Comparison of ENCODE assay signal across 16 cellular contexts in genomic region chr11:119706887-119707286, GRCh38. TPM values are rescaled to one million over a fixed set of nuclear protein-coding genes. Genes with fewer than 3 reads are reported as not detected.
DNase-seq lines count a peak whose midpoint lies in the region; ATAC-seq, FAIRE-seq and TF ChIP-seq lines count a peak whose summit lies in the region.
"Had no signal": no experiment of that assay in that cellular context is flagged by ENCODE, and none has a peak within 500 bp of the region (broad histone marks: within the 10 kb centered on the region; RNA-seq: fewer than 3 reads in every experiment).

No MANE protein-coding gene starts in this region.

- 0 out of 2 replicates have a peak, but pooled peaks cover 5% of the 10 kb centered on the region for H3K36me3 Mint-ChIP-seq in WTC11

- no peak for FAIRE-seq in keratinocyte (lab: Jason Lieb, UNC)
- FAIRE-seq: GM18507 had no signal

- H3K9me3 Mint-ChIP-seq in WTC11 = no peaks in the 10 kb centered on the region
- H3K9me3 Mint-ChIP-seq: activated CD8-positive, alpha-beta T cell treated with anti-CD3 and anti-CD28 coated beads for 36 hours had no signal

- no peak overlapping the region for H3K4me3 Mint-ChIP-seq in WTC11
- H3K4me3 Mint-ChIP-seq: activated CD8-positive, alpha-beta T cell treated with anti-CD3 and anti-CD28 coated beads for 36 hours had no signal

- TF ChIP-seq CTCF in AG04450 (IDR thresholded peaks at IDR 0.05; ENCODE audit: low read depth, low read length) (0 out of 2 replicates have a peak, but pooled peaks have one; percentile 21), GM12873 (IDR thresholded peaks at IDR 0.05; ENCODE audit: insufficient read depth, low read depth, low read length, missing control alignments) (peak; percentile 24), WTC11 (IDR thresholded peaks at IDR 0.05) (no peak), keratinocyte (optimal IDR thresholded peaks at IDR 0.05 in 1 of 3, IDR thresholded peaks at IDR 0.05 in 1 of 3, conservative IDR thresholded peaks at IDR 0.05 in 1 of 3; ENCODE audit: extremely low read depth in 1 of 3, insufficient read depth in 2 of 3, low read length in 3 of 3) (peak; percentile 38 to 47 (median 42))

- peaks cover 15% of the 10 kb centered on the region for H4K20me1 ChIP-seq in keratinocyte (ENCODE audit: control insufficient read depth, extremely low read depth, insufficient read depth, low read length)

- H3K27me3 ChIP-seq in AG04450 (ENCODE audit: control insufficient read depth, insufficient read depth, low read length) (no peaks in the 10 kb centered on the region), keratinocyte (ENCODE audit: control insufficient read depth, extremely low read depth, insufficient read depth, low read length) (no peaks in the 10 kb centered on the region)
- H3K27me3 ChIP-seq: BLaER1 treated with 17β-estradiol and CSF1 and Interleukin-3, amounts not matched to agents 10 nM and 100 nM; upper lobe of right lung had no signal

- peaks cover 47% of the 10 kb centered on the region for H3K4me1 Mint-ChIP-seq in WTC11

- no peak overlapping the region for H3K4me2 ChIP-seq in keratinocyte (ENCODE audit: control insufficient read depth, extremely low read depth, insufficient read depth, low read depth, low read length)
- H3K4me2 ChIP-seq: BLaER1 treated with 17β-estradiol and CSF1 and Interleukin-3, amounts not matched to agents 10 nM and 100 nM had no signal

- H3K27ac ChIP-seq in AG04450 (ENCODE audit: low read depth, low read length) = no peak overlapping the region
- no peak overlapping the region for H3K27ac ChIP-seq in keratinocyte (ENCODE audit: control insufficient read depth, insufficient read depth, low read length)
- H3K27ac ChIP-seq: BLaER1 treated with 17β-estradiol and CSF1 and Interleukin-3, amounts not matched to agents 10 nM and 100 nM; upper lobe of right lung had no signal

- no peak for DNase-seq in AG04450 (ENCODE audit: low read depth, low spot score)
- peak; percentile 42 for DNase-seq in WTC11 (ENCODE audit: low spot score)
- DNase-seq in keratinocyte (ENCODE audit: low read depth, low spot score) = no peak
- no peak for DNase-seq in SHP77 (lab: John Stamatoyannopoulos, UW)
- no peak for DNase-seq in C1 segment of cervical spinal cord (lab: John Stamatoyannopoulos, UW)
- DNase-seq in posterior vena cava (ENCODE audit: low spot score) = no peak
- DNase-seq in cerebellum (ENCODE audit: low spot score) = no peak
- DNase-seq: activated CD8-positive, alpha-beta T cell treated with anti-CD3 and anti-CD28 coated beads for 36 hours; activated effector memory CD4-positive, alpha-beta T cell treated with Interleukin-2 at 50 U/mL for 16 hours; IMR-90; kidney glomerular epithelial cell; NCI-H1436; upper lobe of right lung had no signal

- peaks cover 9 to 21% of the 10 kb centered on the region in 2 experiments for H3K36me3 ChIP-seq in keratinocyte (ENCODE audit: control insufficient read depth in 2 of 2, extremely low read depth in 1 of 2, insufficient read depth in 2 of 2, low read length in 2 of 2)
- H3K36me3 ChIP-seq: BLaER1 treated with 17β-estradiol and CSF1 and Interleukin-3, amounts not matched to agents 10 nM and 100 nM; upper lobe of right lung had no signal

- peak; percentile 14; the same call in 1 of the 2 replicates for ATAC-seq in WTC11
- ATAC-seq: activated CD8-positive, alpha-beta T cell treated with anti-CD3 and anti-CD28 coated beads for 36 hours; upper lobe of right lung had no signal

- CTCF ChIA-PET in AG04450 (lab: Charles Lee) (interaction anchor here (1.0 to 1.8 kb wide), 2 partner anchors 22 kb away, joined by 4 to 10 read pairs; partner anchors contain the start of gene NECTIN1), WTC11 (lab: Charles Lee) (interaction anchor here (0.6 to 4.2 kb wide), 15 partner anchors 9 to 83 kb away, joined by 3 to 41 read pairs (median 4); partner anchors contain the start of gene NECTIN1)

- H2AFZ ChIP-seq in keratinocyte (ENCODE audit: control insufficient read depth, low read length) = no peak overlapping the region

- peaks cover 87% of the 10 kb centered on the region for H3K79me2 ChIP-seq in keratinocyte (ENCODE audit: control insufficient read depth, insufficient read depth, low read length)

- H3K27me3 Mint-ChIP-seq in WTC11 (ENCODE audit: low read depth) = no peaks in the 10 kb centered on the region

- dilution Hi-C loops in keratinocyte (cut with MboI; ENCODE audit: extremely low pct_ligation_motif_present, low sequenced_read_pairs) = no loop called here

- intact Hi-C loops in posterior vena cava (cut with DNase I) = no loop called here

- H3K4me1 ChIP-seq in keratinocyte (ENCODE audit: control insufficient read depth, extremely low read depth, insufficient read depth, low read length) = peaks cover 11% of the 10 kb centered on the region
- H3K4me1 ChIP-seq: upper lobe of right lung had no signal

- H3K4me3 ChIP-seq in AG04450 (ENCODE audit: low read depth, low read length) = no peak overlapping the region
- H3K4me3 ChIP-seq in keratinocyte (ENCODE audit: control insufficient read depth in 2 of 3, extremely low read depth in 1 of 3, insufficient read depth in 2 of 3, low read depth in 1 of 3, low read length in 3 of 3) = no peak overlapping the region
- H3K4me3 ChIP-seq: BLaER1 treated with 17β-estradiol and CSF1 and Interleukin-3, amounts not matched to agents 10 nM and 100 nM; upper lobe of right lung had no signal

- POLR2A ChIA-PET in AG04450 (lab: Yijun Ruan, JAX) (no interaction called here), WTC11 (lab: Charles Lee) (no interaction called here)

- H3K9ac ChIP-seq in keratinocyte (ENCODE audit: control insufficient read depth, extremely low read depth, insufficient read depth, low read length) = no peak overlapping the region
- H3K9ac ChIP-seq: BLaER1 treated with 17β-estradiol and CSF1 and Interleukin-3, amounts not matched to agents 10 nM and 100 nM had no signal

- no peak overlapping the region for H3K27ac Mint-ChIP-seq in WTC11
- H3K27ac Mint-ChIP-seq: activated CD8-positive, alpha-beta T cell treated with anti-CD3 and anti-CD28 coated beads for 36 hours had no signal

- H3K9me3 ChIP-seq in AG04450 (ENCODE audit: control insufficient read depth, insufficient read depth, low read length) (no peaks in the 10 kb centered on the region; the same call in 1 of the 2 replicates), keratinocyte (ENCODE audit: control insufficient read depth, low read depth, low read length) (no peaks in the 10 kb centered on the region)
- H3K9me3 ChIP-seq: BLaER1 treated with 17β-estradiol and CSF1 and Interleukin-3, amounts not matched to agents 10 nM and 100 nM; upper lobe of right lung had no signal

- H3K9me1 ChIP-seq in keratinocyte (ENCODE audit: control insufficient read depth, extremely low read depth, insufficient read depth, low read length) = no peaks in the 10 kb centered on the region

TF ChIP-seq in WTC11, 78 proteins besides CTCF, POLR2A, EP300 and RAD21 (continues in another document):
- TF ChIP-seq JAZF1 (CRISPR knock-in tag; IDR thresholded peaks at IDR 0.05) (no peak), AR (CRISPR knock-in tag; IDR thresholded peaks at IDR 0.05) (no peak), GABPB1 (CRISPR knock-in tag; IDR thresholded peaks at IDR 0.05) (no peak)

RNA-seq across cellular contexts. Expression of gene NECTIN1, which starts 22.1 kb away (rescaled TPM):
- polyA plus RNA-seq in AG04450 (2011; rRNA removed) (2.8 and 4.5 TPM in 2 replicates), keratinocyte (37.5 to 51.8 TPM (median 39.7 TPM) in 3 replicates)
- polyA minus RNA-seq in AG04450 (2011; rRNA and poly(A)+ RNA removed) = 11.3 and 12.6 TPM in 2 replicates
- total RNA-seq in WTC11 (2021) (68.4 to 86.2 TPM (median 69.5 TPM) in 3 replicates), posterior vena cava (10 to 100 TPM; 10.6 to 11.4 TPM), cerebellum (20.1 TPM)
- 15.4 TPM for polyA plus RNA-seq in keratinocyte (2011; ENCODE audit: low read depth)
- 32.7 and 39.4 TPM in 2 replicates for polyA plus RNA-seq in keratinocyte (2011; cell fraction: cytosol; rRNA removed)
- 115 and 134 TPM in 2 replicates for polyA plus RNA-seq in keratinocyte (2011; cell fraction: nucleus; rRNA removed)
- polyA plus RNA-seq in keratinocyte (2012; ENCODE audit: low replicate concordance) = 67.3 and 67.5 TPM in 2 replicates
- 111 to 317 TPM (median 149 TPM) in 3 replicates for polyA minus RNA-seq in keratinocyte
- polyA minus RNA-seq in keratinocyte (2011; cell fraction: cytosol; rRNA and poly(A)+ RNA removed) = 75.8 TPM
- polyA minus RNA-seq in keratinocyte (2011; cell fraction: nucleus; rRNA and poly(A)+ RNA removed) = 116 and 161 TPM in 2 replicates
